In genomic region chr20:3166338-3166912, GRCh38 we compare ENCODE assay signal across 21 cellular contexts.
"Had no signal": no experiment of that assay in that cellular context is flagged by ENCODE, and none has a peak within 500 bp of the region (broad histone marks: within the 10 kb centered on the region; RNA-seq: fewer than 3 reads in every experiment).

No MANE protein-coding gene starts in this region.

- ATAC-seq: activated naive CD8-positive, alpha-beta T cell treated with anti-CD3 and anti-CD28 coated beads, Interleukin-2, amount 50 U/mL, for 24 hours; effector memory CD8-positive, alpha-beta T cell; stimulated activated naive B cell treated with anti-CD40 and anti-IgM and Interleukin-4, amounts not matched to agents 10 μg/mL and 1 μg/mL and 100 μg/mL, for 72 hours had no signal

- H2AFZ ChIP-seq: parathyroid adenoma had no signal

- H3K4me1 ChIP-seq: uterus had no signal

- H3K27me3 ChIP-seq: right atrium auricular region, uterus had no signal

- H3K9me3 ChIP-seq: right atrium auricular region, suprapubic skin, transverse colon, uterus had no signal

- H3K27ac ChIP-seq: parathyroid adenoma, right atrium auricular region, suprapubic skin, uterus had no signal

- H3K9ac ChIP-seq: parathyroid adenoma had no signal

- DNase-seq: activated CD4-positive, alpha-beta memory T cell treated with anti-CD3 and anti-CD28 coated beads, Interleukin-2, amount 10 ng/mL, durations not matched to agents 7 days and 5 days; activated CD4-positive, alpha-beta T cell treated with anti-CD3 and anti-CD28 coated beads, Interleukin-2, amount 10 ng/mL, durations not matched to agents 7 days and 5 days; activated CD4-positive, CD25-positive, alpha-beta regulatory T cell treated with anti-CD3 and anti-CD28 coated beads, Interleukin-2, amount 50 U/mL, for 72 hours; activated CD8-positive, alpha-beta memory T cell treated with anti-CD3 and anti-CD28 coated beads, Interleukin-2, amount 50 U/mL, for 48 hours; activated naive CD8-positive, alpha-beta T cell treated with anti-CD3 and anti-CD28 coated beads, Interleukin-2, amount 50 U/mL, for 24 hours; activated T-cell treated with anti-CD3 and anti-CD28 coated beads, Interleukin-2, amount 50 U/mL, for 24 hours; effector memory CD8-positive, alpha-beta T cell; hippocampal formation; left cardiac atrium; mammary epithelial cell; midbrain; naive thymus-derived CD4-positive, alpha-beta T cell; stimulated activated CD4-positive, alpha-beta T cell treated with anti-CD3 and anti-CD28 coated beads, Interleukin-15, amount 100 ng/mL, for 24 hours; stimulated activated CD4-positive, alpha-beta T cell treated with anti-CD3 and anti-CD28 coated beads, Interleukin-2, amount 100 ng/mL, for 24 hours; stimulated activated naive B cell treated with anti-CD40 and anti-IgM and Interleukin-4, amounts not matched to agents 10 μg/mL and 1 μg/mL and 100 μg/mL, for 72 hours; T-helper 2 cell; transverse colon; uterus had no signal

- H3K36me3 ChIP-seq: right atrium auricular region, suprapubic skin, transverse colon, uterus had no signal

- H3K79me2 ChIP-seq: parathyroid adenoma had no signal

- H3K4me3 ChIP-seq: suprapubic skin, transverse colon, uterus had no signal
